In genomic region chr19:58406818-58407657, GRCh38 we compare ENCODE assay signal across 8 cellular contexts. TPM values are rescaled to one million over a fixed set of nuclear protein-coding genes. Genes with fewer than 3 reads are reported as not detected.
DNase-seq lines count a peak whose midpoint lies in the region; ATAC-seq and TF ChIP-seq lines count a peak whose summit lies in the region.

No MANE protein-coding gene starts in this region.

- H3K9me3 ChIP-seq in tibial nerve = no peaks in the 10 kb centered on the region

- TF ChIP-seq POLR2A in tibial nerve (IDR thresholded peaks at IDR 0.05) = no peak

- H3K36me3 ChIP-seq in tibial nerve = peaks cover 0 to 10% (median 0%) of the 10 kb centered on the region in 3 donors

- peak overlapping the region; percentile 83 for H3K4me3 Mint-ChIP-seq in activated T-cell treated with anti-CD3 and anti-CD28 coated beads, Interleukin-2, amount 50 U/mL, for 24 hours
- peak overlapping the region; percentile 91 for H3K4me3 Mint-ChIP-seq in WTC11

- H3K27me3 Mint-ChIP-seq in activated T-cell treated with anti-CD3 and anti-CD28 coated beads, Interleukin-2, amount 50 U/mL, for 24 hours = no peaks in the 10 kb centered on the region
- H3K27me3 Mint-ChIP-seq in WTC11 (ENCODE audit: low read depth) = peaks cover 14% of the 10 kb centered on the region

- WGBS in tibial nerve, 2 donors = 59 to 68% methylated on average over 10 of the region's 10 CpGs

- ATAC-seq in WTC11 = peak; percentile 12
- no peak for ATAC-seq in GM19351 (IDR thresholded peaks at IDR 0.05; ENCODE audit: unreplicated experiment)

- DNase-seq in activated T-cell treated with anti-CD3 and anti-CD28 coated beads, Interleukin-2, amount 50 U/mL, for 24 hours = no peak
- DNase-seq in activated T-cell treated with anti-CD3 and anti-CD28 coated beads for 4 hours = no peak
- no peak for DNase-seq in WTC11 (ENCODE audit: low spot score)
- DNase-seq in tibial nerve (ENCODE audit: low spot score in 2 of 2) = no peak
- no peak for DNase-seq in COLO668 (lab: John Stamatoyannopoulos, UW; ENCODE audit: unreplicated experiment)
- no peak for DNase-seq in DMS79 (lab: John Stamatoyannopoulos, UW)

- H3K9me3 Mint-ChIP-seq in activated T-cell treated with anti-CD3 and anti-CD28 coated beads, Interleukin-2, amount 50 U/mL, for 24 hours = no peaks in the 10 kb centered on the region
- H3K9me3 Mint-ChIP-seq in WTC11 = no peaks in the 10 kb centered on the region

- TF ChIP-seq EP300 in tibial nerve (IDR thresholded peaks at IDR 0.05) = no peak

- peaks cover 26% of the 10 kb centered on the region for H3K36me3 Mint-ChIP-seq in activated T-cell treated with anti-CD3 and anti-CD28 coated beads, Interleukin-2, amount 50 U/mL, for 24 hours (ENCODE audit: low read depth)
- peaks cover 4% of the 10 kb centered on the region for H3K36me3 Mint-ChIP-seq in WTC11

- POLR2A ChIA-PET in WTC11 (lab: Charles Lee) = interaction anchor here (1.4 kb wide), 1 partner anchor 11 kb away, joined by 6 read pairs; the partner anchor contains the start of gene RNF225

- H3K27ac Mint-ChIP-seq in activated T-cell treated with anti-CD3 and anti-CD28 coated beads, Interleukin-2, amount 50 U/mL, for 24 hours = peak overlapping the region; percentile 96
- H3K27ac Mint-ChIP-seq in WTC11 = peak overlapping the region; percentile 85; the same call in 1 of the 2 replicates

- CTCF ChIA-PET in WTC11 (lab: Charles Lee) = interaction anchor here (0.7 to 0.9 kb wide), 2 partner anchors 13 to 68 kb away, joined by 3 to 5 read pairs; no protein-coding TSS in a partner anchor

- TF ChIP-seq CTCF in WTC11 (IDR thresholded peaks at IDR 0.05) (no peak), tibial nerve (IDR thresholded peaks at IDR 0.05) (peak in 1 of 5 experiments; percentile 33)

- no peaks in the 10 kb centered on the region for H3K27me3 ChIP-seq in tibial nerve

- H3K4me1 ChIP-seq in tibial nerve = peaks cover 0 to 27% (median 12%) of the 10 kb centered on the region in 4 donors

- H3K4me3 ChIP-seq in iPS-11a (ENCODE audit: low read depth, low read length) = peak overlapping the region; percentile 92
- H3K4me3 ChIP-seq in tibial nerve = peak overlapping the region in 3 of 4 donors; percentile 69 to 89 (median 77)

- peak overlapping the region in 2 of 4 donors; percentile 96 to 97 for H3K27ac ChIP-seq in tibial nerve

- peaks cover 44% of the 10 kb centered on the region for H3K4me1 Mint-ChIP-seq in activated T-cell treated with anti-CD3 and anti-CD28 coated beads, Interleukin-2, amount 50 U/mL, for 24 hours (ENCODE audit: low read depth)
- H3K4me1 Mint-ChIP-seq in WTC11 = peaks cover 18% of the 10 kb centered on the region

TF ChIP-seq in WTC11, 78 proteins besides CTCF, POLR2A, EP300 and RAD21 (continues in another document):
- TF ChIP-seq TCF7 (CRISPR knock-in tag; IDR thresholded peaks at IDR 0.05; ENCODE audit: low read depth) (no peak), JUN (CRISPR knock-in tag; IDR thresholded peaks at IDR 0.05) (no peak)
- TF ChIP-seq, protein P1, sequence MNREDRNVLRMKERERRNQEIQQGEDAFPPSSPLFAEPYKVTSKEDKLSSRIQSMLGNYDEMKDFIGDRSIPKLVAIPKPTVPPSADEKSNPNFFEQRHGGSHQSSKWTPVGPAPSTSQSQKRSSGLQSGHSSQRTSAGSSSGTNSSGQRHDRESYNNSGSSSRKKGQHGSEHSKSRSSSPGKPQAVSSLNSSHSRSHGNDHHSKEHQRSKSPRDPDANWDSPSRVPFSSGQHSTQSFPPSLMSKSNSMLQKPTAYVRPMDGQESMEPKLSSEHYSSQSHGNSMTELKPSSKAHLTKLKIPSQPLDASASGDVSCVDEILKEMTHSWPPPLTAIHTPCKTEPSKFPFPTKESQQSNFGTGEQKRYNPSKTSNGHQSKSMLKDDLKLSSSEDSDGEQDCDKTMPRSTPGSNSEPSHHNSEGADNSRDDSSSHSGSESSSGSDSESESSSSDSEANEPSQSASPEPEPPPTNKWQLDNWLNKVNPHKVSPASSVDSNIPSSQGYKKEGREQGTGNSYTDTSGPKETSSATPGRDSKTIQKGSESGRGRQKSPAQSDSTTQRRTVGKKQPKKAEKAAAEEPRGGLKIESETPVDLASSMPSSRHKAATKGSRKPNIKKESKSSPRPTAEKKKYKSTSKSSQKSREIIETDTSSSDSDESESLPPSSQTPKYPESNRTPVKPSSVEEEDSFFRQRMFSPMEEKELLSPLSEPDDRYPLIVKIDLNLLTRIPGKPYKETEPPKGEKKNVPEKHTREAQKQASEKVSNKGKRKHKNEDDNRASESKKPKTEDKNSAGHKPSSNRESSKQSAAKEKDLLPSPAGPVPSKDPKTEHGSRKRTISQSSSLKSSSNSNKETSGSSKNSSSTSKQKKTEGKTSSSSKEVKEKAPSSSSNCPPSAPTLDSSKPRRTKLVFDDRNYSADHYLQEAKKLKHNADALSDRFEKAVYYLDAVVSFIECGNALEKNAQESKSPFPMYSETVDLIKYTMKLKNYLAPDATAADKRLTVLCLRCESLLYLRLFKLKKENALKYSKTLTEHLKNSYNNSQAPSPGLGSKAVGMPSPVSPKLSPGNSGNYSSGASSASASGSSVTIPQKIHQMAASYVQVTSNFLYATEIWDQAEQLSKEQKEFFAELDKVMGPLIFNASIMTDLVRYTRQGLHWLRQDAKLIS (CRISPR knock-in tag; IDR thresholded peaks at IDR 0.05; ENCODE audit: borderline replicate concordance) = no peak
- TF ChIP-seq, protein P2, sequence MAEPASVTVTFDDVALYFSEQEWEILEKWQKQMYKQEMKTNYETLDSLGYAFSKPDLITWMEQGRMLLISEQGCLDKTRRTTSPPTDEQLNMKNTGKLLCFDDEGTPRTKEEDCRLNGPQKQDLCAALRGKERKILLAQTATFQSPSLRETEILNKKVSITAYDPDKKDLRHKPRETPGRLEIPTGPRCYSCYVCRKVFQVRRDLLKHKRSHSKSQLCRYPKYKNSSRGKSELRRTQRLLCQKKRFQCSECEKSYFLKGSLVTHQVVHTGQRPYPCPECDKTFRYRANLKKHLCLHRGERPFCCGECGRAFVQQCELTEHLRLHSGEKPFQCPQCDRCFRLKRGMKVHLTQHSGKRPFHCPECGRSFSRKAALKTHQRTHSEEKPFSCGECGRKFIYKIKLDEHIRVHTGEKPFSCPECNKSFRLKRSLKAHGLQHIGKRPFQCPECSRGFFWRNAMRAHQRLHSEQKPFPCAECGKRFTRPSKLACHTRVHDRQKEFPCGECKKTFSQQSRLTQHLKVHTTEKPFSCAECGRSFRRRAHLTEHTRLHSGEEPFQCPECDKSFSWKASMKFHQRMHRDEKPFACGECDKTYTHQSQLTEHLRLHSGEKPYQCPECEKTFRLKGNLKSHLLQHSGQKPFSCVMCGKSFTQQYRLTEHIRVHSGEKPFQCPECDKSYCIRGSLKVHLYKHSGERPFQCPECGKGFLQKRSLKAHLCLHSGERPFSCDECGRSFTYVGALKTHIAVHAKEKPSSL (CRISPR knock-in tag; conservative IDR thresholded peaks at IDR 0.05) = no peak
- TF ChIP-seq, protein P3, sequence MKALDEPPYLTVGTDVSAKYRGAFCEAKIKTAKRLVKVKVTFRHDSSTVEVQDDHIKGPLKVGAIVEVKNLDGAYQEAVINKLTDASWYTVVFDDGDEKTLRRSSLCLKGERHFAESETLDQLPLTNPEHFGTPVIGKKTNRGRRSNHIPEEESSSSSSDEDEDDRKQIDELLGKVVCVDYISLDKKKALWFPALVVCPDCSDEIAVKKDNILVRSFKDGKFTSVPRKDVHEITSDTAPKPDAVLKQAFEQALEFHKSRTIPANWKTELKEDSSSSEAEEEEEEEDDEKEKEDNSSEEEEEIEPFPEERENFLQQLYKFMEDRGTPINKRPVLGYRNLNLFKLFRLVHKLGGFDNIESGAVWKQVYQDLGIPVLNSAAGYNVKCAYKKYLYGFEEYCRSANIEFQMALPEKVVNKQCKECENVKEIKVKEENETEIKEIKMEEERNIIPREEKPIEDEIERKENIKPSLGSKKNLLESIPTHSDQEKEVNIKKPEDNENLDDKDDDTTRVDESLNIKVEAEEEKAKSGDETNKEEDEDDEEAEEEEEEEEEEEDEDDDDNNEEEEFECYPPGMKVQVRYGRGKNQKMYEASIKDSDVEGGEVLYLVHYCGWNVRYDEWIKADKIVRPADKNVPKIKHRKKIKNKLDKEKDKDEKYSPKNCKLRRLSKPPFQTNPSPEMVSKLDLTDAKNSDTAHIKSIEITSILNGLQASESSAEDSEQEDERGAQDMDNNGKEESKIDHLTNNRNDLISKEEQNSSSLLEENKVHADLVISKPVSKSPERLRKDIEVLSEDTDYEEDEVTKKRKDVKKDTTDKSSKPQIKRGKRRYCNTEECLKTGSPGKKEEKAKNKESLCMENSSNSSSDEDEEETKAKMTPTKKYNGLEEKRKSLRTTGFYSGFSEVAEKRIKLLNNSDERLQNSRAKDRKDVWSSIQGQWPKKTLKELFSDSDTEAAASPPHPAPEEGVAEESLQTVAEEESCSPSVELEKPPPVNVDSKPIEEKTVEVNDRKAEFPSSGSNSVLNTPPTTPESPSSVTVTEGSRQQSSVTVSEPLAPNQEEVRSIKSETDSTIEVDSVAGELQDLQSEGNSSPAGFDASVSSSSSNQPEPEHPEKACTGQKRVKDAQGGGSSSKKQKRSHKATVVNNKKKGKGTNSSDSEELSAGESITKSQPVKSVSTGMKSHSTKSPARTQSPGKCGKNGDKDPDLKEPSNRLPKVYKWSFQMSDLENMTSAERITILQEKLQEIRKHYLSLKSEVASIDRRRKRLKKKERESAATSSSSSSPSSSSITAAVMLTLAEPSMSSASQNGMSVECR (CRISPR knock-in tag; IDR thresholded peaks at IDR 0.05; ENCODE audit: borderline replicate concordance) = no peak

RNA-seq across cellular contexts. Expression of gene ZNF584, which starts 1.4 kb away (rescaled TPM):
- total RNA-seq in WTC11 (2021) (6.6 to 6.8 TPM (median 6.8 TPM) in 3 replicates), tibial nerve (10 to 100 TPM; 16.4 to 24.6 (median 20.9) TPM)

RNA-seq across cellular contexts. Expression of gene RNF225, which starts 11.6 kb away (rescaled TPM):
- total RNA-seq in WTC11 (2021) = 1.1 to 1.8 TPM (median 1.5 TPM) in 3 replicates
- not detected for total RNA-seq in tibial nerve

RNA-seq across cellular contexts. Expression of gene RPS5, which starts 20.0 kb away (rescaled TPM):
- 1,498 to 1,502 TPM (median 1,501 TPM) in 3 replicates for total RNA-seq in WTC11 (2021)
- 1,000 to 10,000 TPM; 1,161 to 1,574 (median 1,263) TPM for total RNA-seq in tibial nerve

RNA-seq across cellular contexts. Expression of gene ZNF837, which starts 26.2 kb away (rescaled TPM):
- total RNA-seq in WTC11 (2021) (3.4 to 4.9 TPM (median 4.6 TPM) in 3 replicates), tibial nerve (1 to 10 TPM; 1.3 to 6.9 (median 2.6) TPM)

RNA-seq across cellular contexts. Expression of gene ZNF132, which starts 32.9 kb away (rescaled TPM):
- 2.3 to 2.7 TPM (median 2.6 TPM) in 3 replicates for total RNA-seq in WTC11 (2021)
- total RNA-seq in tibial nerve = 10 to 100 TPM in 2 of 4 donors, 1 to 10 TPM in 2; 5.0 to 12.6 (median 8.2) TPM
